ENCODE assay signal across 2 cellular contexts in the genomic region with DNA sequence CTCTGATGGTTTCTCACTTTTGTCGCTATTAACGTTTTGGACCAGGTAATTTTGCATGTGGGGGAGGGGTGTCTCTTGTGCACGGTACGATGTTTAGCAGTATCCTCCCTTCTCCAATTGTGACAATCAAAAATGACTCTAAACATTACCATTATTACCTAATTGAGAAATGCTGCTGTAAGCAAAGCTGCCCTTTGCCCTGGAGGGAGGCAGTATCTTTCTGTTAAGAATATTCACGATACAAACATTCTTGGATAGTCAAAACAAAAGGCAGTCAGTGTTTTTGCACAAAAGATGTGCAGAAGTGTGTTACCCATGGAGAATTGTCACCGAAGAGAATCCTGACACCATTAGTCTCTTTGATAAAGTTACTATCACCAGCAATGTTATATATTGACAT.
TF ChIP-seq lines count a peak whose summit lies in the region.

No MANE protein-coding gene starts in this region.

TF ChIP-seq in HepG2, 621 proteins besides CTCF, POLR2A, EP300 and RAD21:
- TF ChIP-seq RBM22 (optimal IDR thresholded peaks at IDR 0.05; ENCODE audit: low read length) (peak; percentile 91), MAFK (conservative IDR thresholded peaks at IDR 0.05 in 1 of 2, IDR thresholded peaks at IDR 0.05 in 1 of 2; ENCODE audit: low read length in 2 of 2) (peak in 1 of 2 experiments; percentile 21; a peak in 1 of 4 replicates), ZNF251 (CRISPR knock-in tag; IDR thresholded peaks at IDR 0.05) (no peak), AGO2 (optimal IDR thresholded peaks at IDR 0.05; ENCODE audit: low read depth, low read length) (peak; percentile 46), POLR2AphosphoS5 (IDR thresholded peaks at IDR 0.05; ENCODE audit: low read depth, low read length) (0 out of 2 replicates have a peak, but pooled peaks have one; percentile 5), ZNF597 (CRISPR knock-in tag; IDR thresholded peaks at IDR 0.05) (no peak), RBFOX2 (IDR thresholded peaks at IDR 0.05; ENCODE audit: low read depth, low read length) (peak; percentile 22; the same call in 1 of the 2 replicates)
- TF ChIP-seq, protein P1, sequence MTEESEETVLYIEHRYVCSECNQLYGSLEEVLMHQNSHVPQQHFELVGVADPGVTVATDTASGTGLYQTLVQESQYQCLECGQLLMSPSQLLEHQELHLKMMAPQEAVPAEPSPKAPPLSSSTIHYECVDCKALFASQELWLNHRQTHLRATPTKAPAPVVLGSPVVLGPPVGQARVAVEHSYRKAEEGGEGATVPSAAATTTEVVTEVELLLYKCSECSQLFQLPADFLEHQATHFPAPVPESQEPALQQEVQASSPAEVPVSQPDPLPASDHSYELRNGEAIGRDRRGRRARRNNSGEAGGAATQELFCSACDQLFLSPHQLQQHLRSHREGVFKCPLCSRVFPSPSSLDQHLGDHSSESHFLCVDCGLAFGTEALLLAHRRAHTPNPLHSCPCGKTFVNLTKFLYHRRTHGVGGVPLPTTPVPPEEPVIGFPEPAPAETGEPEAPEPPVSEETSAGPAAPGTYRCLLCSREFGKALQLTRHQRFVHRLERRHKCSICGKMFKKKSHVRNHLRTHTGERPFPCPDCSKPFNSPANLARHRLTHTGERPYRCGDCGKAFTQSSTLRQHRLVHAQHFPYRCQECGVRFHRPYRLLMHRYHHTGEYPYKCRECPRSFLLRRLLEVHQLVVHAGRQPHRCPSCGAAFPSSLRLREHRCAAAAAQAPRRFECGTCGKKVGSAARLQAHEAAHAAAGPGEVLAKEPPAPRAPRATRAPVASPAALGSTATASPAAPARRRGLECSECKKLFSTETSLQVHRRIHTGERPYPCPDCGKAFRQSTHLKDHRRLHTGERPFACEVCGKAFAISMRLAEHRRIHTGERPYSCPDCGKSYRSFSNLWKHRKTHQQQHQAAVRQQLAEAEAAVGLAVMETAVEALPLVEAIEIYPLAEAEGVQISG (CRISPR knock-in tag; IDR thresholded peaks at IDR 0.05): no peak

TF ChIP-seq in K562, 482 proteins besides CTCF, POLR2A, EP300 and RAD21:
- no peak for TF ChIP-seq POLR2AphosphoS5 (IDR thresholded peaks at IDR 0.05; ENCODE audit: control insufficient read depth, insufficient read depth, low read depth, low read length)
- TF ChIP-seq SUPT5H (IDR thresholded peaks at IDR 0.05): 0 out of 2 replicates have a peak, but pooled peaks have one; percentile 15
- TF ChIP-seq ADNP (tag; IDR thresholded peaks at IDR 0.05): no peak
- TF ChIP-seq POLR2G (IDR thresholded peaks at IDR 0.05; ENCODE audit: low read depth, low read length): 0 out of 2 replicates have a peak, but pooled peaks have one; percentile 30
